In genomic region chr13:98512774-98513327, GRCh38 we compare ENCODE assay signal across 27 cellular contexts.
DNase-seq lines count a peak whose midpoint lies in the region; ATAC-seq and TF ChIP-seq lines count a peak whose summit lies in the region.
"Had no signal": no experiment of that assay in that cellular context is flagged by ENCODE, and none has a peak within 500 bp of the region (broad histone marks: within the 10 kb centered on the region; RNA-seq: fewer than 3 reads in every experiment).

No MANE protein-coding gene starts in this region.

- no peak for ATAC-seq in GM19397 (IDR thresholded peaks at IDR 0.05; ENCODE audit: unreplicated experiment)
- ATAC-seq: A549; activated CD4-positive, CD25-positive, alpha-beta regulatory T cell treated with anti-CD3 and anti-CD28 coated beads, Interleukin-2, amount 50 U/mL, for 24 hours; activated naive CD4-positive, alpha-beta T cell treated with anti-CD3 and anti-CD28 coated beads, Interleukin-2, amount 50 U/mL, for 72 hours; body of pancreas; foreskin keratinocyte; psoas muscle had no signal

- peaks cover 59% of the 10 kb centered on the region for H3K4me1 ChIP-seq in KMS-11 (ENCODE audit: low read depth, poor library complexity, severe bottlenecking)

- H3K4me2 ChIP-seq in KMS-11 = peak overlapping the region; percentile 3; the same call in 1 of the 2 replicates
- H3K4me2 ChIP-seq: A549, hepatocyte had no signal

- no peaks in the 10 kb centered on the region for H4K20me1 ChIP-seq in KMS-11 (ENCODE audit: insufficient read depth)

- peak overlapping the region; percentile 25 for H3K27ac Mint-ChIP-seq in progenitor cell of endocrine pancreas
- H3K27ac Mint-ChIP-seq: nephron had no signal

- no peak overlapping the region for H3K27ac ChIP-seq in KMS-11
- H3K27ac ChIP-seq: A549; BLaER1 treated with 17β-estradiol and CSF1 and Interleukin-3, amounts not matched to agents 10 nM and 100 nM; body of pancreas; foreskin keratinocyte; hepatocyte; psoas muscle; SK-N-MC had no signal

- no peak for TF ChIP-seq CTCF in KMS-11 (conservative IDR thresholded peaks at IDR 0.05; ENCODE audit: low read depth, low read length)
- TF ChIP-seq CTCF in progenitor cell of endocrine pancreas (IDR thresholded peaks at IDR 0.05; ENCODE audit: unreplicated experiment) = no peak

- no peak overlapping the region for H3K4me3 ChIP-seq in KMS-11 (IDR thresholded peaks at IDR 0.05; ENCODE audit: insufficient read depth, low read depth, low read length)
- H3K4me3 ChIP-seq: A549; BLaER1 treated with 17β-estradiol and CSF1 and Interleukin-3, amounts not matched to agents 10 nM and 100 nM; body of pancreas; hepatocyte; Peyer's patch; psoas muscle; SK-N-MC had no signal

- no peaks in the 10 kb centered on the region for H3K36me3 ChIP-seq in KMS-11 (ENCODE audit: insufficient read depth)

- H3K79me2 ChIP-seq in KMS-11 (ENCODE audit: insufficient read depth, low read depth) = peaks cover 75% of the 10 kb centered on the region; the same call in 1 of the 2 replicates

- H3K9ac ChIP-seq in KMS-11 = no peak overlapping the region
- H3K9ac ChIP-seq: BLaER1 treated with 17β-estradiol and CSF1 and Interleukin-3, amounts not matched to agents 10 nM and 100 nM had no signal

- peak; percentile 47 for DNase-seq in activated CD8-positive, alpha-beta memory T cell treated with anti-CD3 and anti-CD28 coated beads for 24 hours
- DNase-seq in activated CD8-positive, alpha-beta memory T cell treated with anti-CD3 and anti-CD28 coated beads, Interleukin-2, amount 50 U/mL, for 4 hours = no peak
- peak; percentile 31 for DNase-seq in cerebellum (ENCODE audit: low spot score)
- DNase-seq in progenitor cell of endocrine pancreas (ENCODE audit: low spot score, unreplicated experiment) = no peak
- no peak for DNase-seq in GM19238 (ENCODE audit: insufficient read length, low spot score)
- DNase-seq in COR-L47 (lab: John Stamatoyannopoulos, UW) = no peak
- DNase-seq: body of pancreas; dermis blood vessel endothelial cell; DMS 273 treated with DMSO at 0.1 percent for 48 hours; foreskin keratinocyte; GDM1; HCEC 1CT; NCI-H146; NCI-H774; psoas muscle; stimulated activated CD4-positive, alpha-beta T cell treated with anti-CD3 and anti-CD28 coated beads, Interleukin-4, amount 100 ng/mL, for 24 hours; T-helper 9 cell had no signal

- peaks cover 19% of the 10 kb centered on the region for H3K36me3 Mint-ChIP-seq in progenitor cell of endocrine pancreas (ENCODE audit: insufficient read depth)

- peaks cover 27% of the 10 kb centered on the region for H3K4me1 Mint-ChIP-seq in progenitor cell of endocrine pancreas (ENCODE audit: low read depth)

- no peaks in the 10 kb centered on the region for H3K27me3 Mint-ChIP-seq in progenitor cell of endocrine pancreas

- H3K9me3 Mint-ChIP-seq in progenitor cell of endocrine pancreas (ENCODE audit: low read depth) = peaks cover 4% of the 10 kb centered on the region
- H3K9me3 Mint-ChIP-seq: activated naive CD4-positive, alpha-beta T cell treated with anti-CD3 and anti-CD28 coated beads, Interleukin-2, amount 50 U/mL, for 72 hours; nephron had no signal

- no peak overlapping the region for H3K4me3 Mint-ChIP-seq in progenitor cell of endocrine pancreas (ENCODE audit: low read depth)
- H3K4me3 Mint-ChIP-seq: nephron had no signal

- H2AFZ ChIP-seq in KMS-11 (ENCODE audit: low read depth) = no peak overlapping the region
- H2AFZ ChIP-seq: hepatocyte had no signal

- no peaks in the 10 kb centered on the region for H3K27me3 ChIP-seq in KMS-11 (ENCODE audit: insufficient read depth, low read depth)
- H3K27me3 ChIP-seq: BLaER1 treated with 17β-estradiol and CSF1 and Interleukin-3, amounts not matched to agents 10 nM and 100 nM; body of pancreas; foreskin keratinocyte; hepatocyte; Peyer's patch had no signal

Comparison
In these comparisons a context has a peak if more than half of its experiments do, and no peak if none do; other contexts are left out.
1. DNase-seq: peak in activated CD8-positive, alpha-beta memory T cell treated with anti-CD3 and anti-CD28 coated beads for 24 hours (single experiment) and cerebellum (single experiment); none in activated CD8-positive, alpha-beta memory T cell treated with anti-CD3 and anti-CD28 coated beads, Interleukin-2, amount 50 U/mL, for 4 hours (single experiment), progenitor cell of endocrine pancreas (single experiment), GM19238 (single experiment) and COR-L47 (single experiment).